ENCODE assay signal across 8 cellular contexts in the genomic region with DNA sequence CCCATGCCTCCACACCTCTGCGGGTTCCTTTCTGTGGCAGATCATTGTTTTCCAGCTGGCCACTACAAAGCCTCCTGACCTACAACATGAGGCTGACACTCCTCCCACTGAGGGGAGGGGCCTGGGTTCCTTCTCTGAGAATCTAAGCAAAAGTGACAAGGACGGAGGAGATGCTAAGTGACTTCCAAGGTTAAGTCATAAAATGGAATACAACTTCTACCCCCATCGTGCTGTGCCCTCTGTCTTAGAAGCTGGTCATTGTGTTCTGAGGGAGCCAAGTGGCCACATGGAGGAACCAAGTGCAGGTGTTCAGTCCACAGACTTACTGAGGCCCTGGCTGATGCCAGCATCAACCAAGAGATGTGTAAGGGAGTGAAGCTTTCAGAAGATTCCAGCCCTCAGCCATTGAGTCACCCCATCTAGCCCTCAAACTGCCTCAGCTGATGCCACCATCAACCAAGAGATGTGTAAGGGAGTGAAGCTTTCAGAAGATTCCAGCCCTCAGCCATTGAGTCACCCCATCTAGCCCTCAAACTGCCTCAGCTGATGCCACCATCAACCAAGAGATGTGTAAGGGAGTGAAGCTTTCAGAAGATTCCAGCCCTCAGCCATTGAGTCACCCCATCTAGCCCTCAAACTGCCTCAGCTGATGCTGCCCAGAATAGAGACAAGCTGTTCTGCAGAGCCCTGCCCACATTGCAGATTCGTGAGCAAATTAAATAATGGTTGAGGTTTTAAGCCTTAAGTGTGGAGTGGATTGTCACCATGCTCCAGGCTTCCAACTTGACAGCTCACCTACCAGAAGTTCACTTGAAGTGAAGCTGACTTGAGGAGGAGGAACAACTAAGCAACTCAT.
A peak's percentile ranks its signal among the peaks of the same experiment; 100 is the strongest.
DNase-seq lines count a peak whose midpoint lies in the region; ATAC-seq and TF ChIP-seq lines count a peak whose summit lies in the region.
"Not testable (repeated sequence)": the region's sequence is repeated elsewhere in the genome, so short reads cannot be mapped to it uniquely, and the experiment has no call there.

No MANE protein-coding gene starts in this region.

- H3K4me2 ChIP-seq in GM23248 (ENCODE audit: unreplicated experiment) (peak overlapping the region; percentile 54), KMS-11 (peak overlapping the region; percentile 61)

- CTCF ChIA-PET in activated CD4-positive, alpha-beta T cell treated with anti-CD3 and anti-CD28 coated beads for 36 hours (lab: Charles Lee) = interaction anchor here (0.7 to 1.7 kb wide), 11 partner anchors 85 to 471 kb away, joined by 3 to 8 read pairs (median 3); no protein-coding TSS in a partner anchor
- CTCF ChIA-PET in naive thymus-derived CD4-positive, alpha-beta T cell (lab: Charles Lee) = interaction anchor here (0.6 to 3.6 kb wide), 16 partner anchors 8 to 480 kb away, joined by 3 to 20 read pairs (median 3); a partner anchor contains a TSS

- H3K9me3 ChIP-seq in GM23248 (ENCODE audit: low read depth); naive thymus-derived CD4-positive, alpha-beta T cell (ENCODE audit: control insufficient read depth in 2 of 3, low read length in 3 of 3): not testable (repeated sequence)

- not testable (repeated sequence) for TF ChIP-seq CTCF in KMS-11 (conservative IDR thresholded peaks at IDR 0.05; ENCODE audit: low read depth, low read length); brain (conservative IDR thresholded peaks at IDR 0.05)

- H3K4me1 Mint-ChIP-seq in activated CD4-positive, alpha-beta T cell treated with anti-CD3 and anti-CD28 coated beads for 36 hours = peaks cover 51% of the 10 kb centered on the region
- H3K4me1 Mint-ChIP-seq in brain = peaks cover 16% of the 10 kb centered on the region
- H3K4me1 Mint-ChIP-seq in naive thymus-derived CD4-positive, alpha-beta T cell = peaks cover 14 to 73% (median 48%) of the 10 kb centered on the region in 7 donors
- peaks cover 55% of the 10 kb centered on the region for H3K4me1 Mint-ChIP-seq in stimulated activated naive CD8-positive, alpha-beta T cell treated with anti-CD3 and anti-CD28 coated beads, Interleukin-15, amount 100 ng/mL, for 72 hours

- in situ Hi-C loops in GM23248 (cut with MboI) = loop anchor here (5.0 to 10.0 kb wide), 2 partner anchors 387 to 485 kb away; no protein-coding TSS in a partner anchor

- not testable (repeated sequence) for H3K4me3 Mint-ChIP-seq in activated CD4-positive, alpha-beta T cell treated with anti-CD3 and anti-CD28 coated beads for 36 hours; brain
- peak overlapping the region in 2 of 10 donors; percentile 32 to 42 for H3K4me3 Mint-ChIP-seq in naive thymus-derived CD4-positive, alpha-beta T cell
- H3K4me3 Mint-ChIP-seq in stimulated activated naive CD8-positive, alpha-beta T cell treated with anti-CD3 and anti-CD28 coated beads, Interleukin-15, amount 100 ng/mL, for 72 hours = peak overlapping the region in 1 of 2 donors; percentile 58

- DNase-seq in DMS53 (lab: John Stamatoyannopoulos, UW) = peak; percentile 23
- peak; percentile 87 for DNase-seq in GM23248
- DNase-seq in activated CD4-positive, alpha-beta T cell treated with anti-CD3 and anti-CD28 coated beads for 36 hours = peak; percentile 56
- DNase-seq in Right ventricle myocardium superior; naive thymus-derived CD4-positive, alpha-beta T cell: not testable (repeated sequence)
- peak in 1 of 2 donors; percentile 46 for DNase-seq in stimulated activated naive CD8-positive, alpha-beta T cell treated with anti-CD3 and anti-CD28 coated beads, Interleukin-15, amount 100 ng/mL, for 72 hours

- not testable (repeated sequence) for H3K27me3 ChIP-seq in GM23248 (replicated peaks; ENCODE audit: insufficient read depth); KMS-11 (ENCODE audit: insufficient read depth, low read depth); naive thymus-derived CD4-positive, alpha-beta T cell (ENCODE audit: control insufficient read depth in 2 of 2, insufficient read depth in 2 of 2, low read length in 2 of 2)

- H3K27ac ChIP-seq in GM23248 (peak overlapping the region; percentile 80), KMS-11 (peak overlapping the region; percentile 27; the same call in 1 of the 2 replicates)
- not testable (repeated sequence) for H3K27ac ChIP-seq in naive thymus-derived CD4-positive, alpha-beta T cell (ENCODE audit: low read depth, low read length)

- H3K4me1 ChIP-seq in GM23248 (ENCODE audit: insufficient read depth) = peaks cover 19% of the 10 kb centered on the region
- peaks cover 52% of the 10 kb centered on the region for H3K4me1 ChIP-seq in KMS-11 (ENCODE audit: low read depth, poor library complexity, severe bottlenecking)
- peaks cover 2 to 18% of the 10 kb centered on the region in 2 donors for H3K4me1 ChIP-seq in naive thymus-derived CD4-positive, alpha-beta T cell (ENCODE audit: control insufficient read depth in 2 of 2, insufficient read depth in 2 of 2, low read length in 2 of 2)

- peak overlapping the region; percentile 54 for H3K9ac ChIP-seq in GM23248
- H3K9ac ChIP-seq in KMS-11 = not testable (repeated sequence)

- H3F3A ChIP-seq in GM23248 (ENCODE audit: insufficient read depth) = peaks cover 31% of the 10 kb centered on the region

- ATAC-seq in activated CD4-positive, alpha-beta T cell treated with anti-CD3 and anti-CD28 coated beads for 36 hours = peak; percentile 79
- peak; percentile 7 for ATAC-seq in Right ventricle myocardium superior (ENCODE audit: poor library complexity)
- ATAC-seq in naive thymus-derived CD4-positive, alpha-beta T cell = peak; percentile 25
- ATAC-seq in stimulated activated naive CD8-positive, alpha-beta T cell treated with anti-CD3 and anti-CD28 coated beads, Interleukin-15, amount 100 ng/mL, for 72 hours = peak; percentile 85

- not testable (repeated sequence) for H4K20me1 ChIP-seq in GM23248 (ENCODE audit: insufficient read depth); KMS-11 (ENCODE audit: insufficient read depth)

- H3K27me3 Mint-ChIP-seq in activated CD4-positive, alpha-beta T cell treated with anti-CD3 and anti-CD28 coated beads for 36 hours; brain; naive thymus-derived CD4-positive, alpha-beta T cell; stimulated activated naive CD8-positive, alpha-beta T cell treated with anti-CD3 and anti-CD28 coated beads, Interleukin-15, amount 100 ng/mL, for 72 hours: not testable (repeated sequence)

- not testable (repeated sequence) for H3K9me2 ChIP-seq in GM23248 (ENCODE audit: insufficient read depth)

- POLR2A ChIA-PET in activated CD4-positive, alpha-beta T cell treated with anti-CD3 and anti-CD28 coated beads for 36 hours (lab: Charles Lee) = interaction anchor here (0.9 kb wide), 1 partner anchor 14 kb away, joined by 3 read pairs; no protein-coding TSS in a partner anchor
- POLR2A ChIA-PET in naive thymus-derived CD4-positive, alpha-beta T cell (lab: Charles Lee) = interaction anchor here (0.8 to 1.5 kb wide), 7 partner anchors 8 to 275 kb away, joined by 3 to 4 read pairs (median 3); a partner anchor contains a TSS

- H3K4me3 ChIP-seq in GM23248 = 0 out of 2 replicates have a peak overlapping the region, but pooled peaks have one; percentile 26
- not testable (repeated sequence) for H3K4me3 ChIP-seq in KMS-11 (IDR thresholded peaks at IDR 0.05; ENCODE audit: insufficient read depth, low read depth, low read length); naive thymus-derived CD4-positive, alpha-beta T cell (ENCODE audit: low read length)

- peak overlapping the region; percentile 47 for H3K27ac Mint-ChIP-seq in activated CD4-positive, alpha-beta T cell treated with anti-CD3 and anti-CD28 coated beads for 36 hours
- H3K27ac Mint-ChIP-seq in brain = peak overlapping the region in 4 of 5 experiments; percentile 27 to 82 (median 57)
- peak overlapping the region in 8 of 9 donors; percentile 24 to 85 (median 59) for H3K27ac Mint-ChIP-seq in naive thymus-derived CD4-positive, alpha-beta T cell
- peak overlapping the region; percentile 85 to 89 for H3K27ac Mint-ChIP-seq in stimulated activated naive CD8-positive, alpha-beta T cell treated with anti-CD3 and anti-CD28 coated beads, Interleukin-15, amount 100 ng/mL, for 72 hours

- H2AFZ ChIP-seq in GM23248 = not testable (repeated sequence)
- H2AFZ ChIP-seq in KMS-11 (ENCODE audit: low read depth) = peak overlapping the region; percentile 47; the same call in 1 of the 2 replicates

- 0 out of 2 replicates have a peak, but pooled peaks cover 15% of the 10 kb centered on the region for H3K36me3 ChIP-seq in GM23248 (ENCODE audit: low read depth)
- not testable (repeated sequence) for H3K36me3 ChIP-seq in KMS-11 (ENCODE audit: insufficient read depth)
- peaks cover 4 to 13% (median 6%) of the 10 kb centered on the region in 3 experiments for H3K36me3 ChIP-seq in naive thymus-derived CD4-positive, alpha-beta T cell (ENCODE audit: control insufficient read depth in 2 of 3, insufficient read depth in 3 of 3, low read length in 3 of 3)

- H3K79me2 ChIP-seq in GM23248 (ENCODE audit: insufficient read depth); KMS-11 (ENCODE audit: insufficient read depth, low read depth): not testable (repeated sequence)

- intact Hi-C loops in activated CD4-positive, alpha-beta T cell treated with anti-CD3 and anti-CD28 coated beads for 36 hours (cut with DNase I, micrococcal nuclease) = loop anchor here in 1 of 2 experiments (1.0 to 2.0 kb wide), 2 partner anchors 389 to 471 kb away; no protein-coding TSS in a partner anchor
- intact Hi-C loops in Right ventricle myocardium superior (cut with DNase I) = loop anchor here (10.0 kb wide), 2 partner anchors 165 to 475 kb away; a partner anchor contains a TSS
- intact Hi-C loops in naive thymus-derived CD4-positive, alpha-beta T cell (cut with micrococcal nuclease) = loop anchor here (1.0 to 2.0 kb wide), 3 partner anchors 389 to 479 kb away; a partner anchor contains a TSS

- H3K9me3 Mint-ChIP-seq in activated CD4-positive, alpha-beta T cell treated with anti-CD3 and anti-CD28 coated beads for 36 hours (ENCODE audit: low read depth); brain; naive thymus-derived CD4-positive, alpha-beta T cell; stimulated activated naive CD8-positive, alpha-beta T cell treated with anti-CD3 and anti-CD28 coated beads, Interleukin-15, amount 100 ng/mL, for 72 hours: not testable (repeated sequence)

- WGBS in GM23248 (ENCODE audit: low coverage in 1 of 2, low lambda C conversion rate in 2 of 2, missing lambda C conversion rate in 2 of 2), 2 experiments = 57 to 63% methylated on average over 4 of the region's 4 CpGs

- H3K36me3 Mint-ChIP-seq in activated CD4-positive, alpha-beta T cell treated with anti-CD3 and anti-CD28 coated beads for 36 hours (ENCODE audit: low read depth) = peaks cover 28% of the 10 kb centered on the region
- peaks cover 16% of the 10 kb centered on the region for H3K36me3 Mint-ChIP-seq in brain
- peaks cover 6 to 29% (median 21%) of the 10 kb centered on the region in 5 donors for H3K36me3 Mint-ChIP-seq in naive thymus-derived CD4-positive, alpha-beta T cell

Comparison
In these comparisons a context has a peak if more than half of its experiments do, and no peak if none do; other contexts are left out.
1. ATAC-seq: peak in every context shown above with its lines; median percentile 85 in stimulated activated naive CD8-positive, alpha-beta T cell treated with anti-CD3 and anti-CD28 coated beads, Interleukin-15, amount 100 ng/mL, for 72 hours; 79 in activated CD4-positive, alpha-beta T cell treated with anti-CD3 and anti-CD28 coated beads for 36 hours; 25 in naive thymus-derived CD4-positive, alpha-beta T cell; 7 in Right ventricle myocardium superior.